Comparison of ENCODE assay signal across 23 cellular contexts in genomic region chr14:83483063-83483462, GRCh38.
DNase-seq lines count a peak whose midpoint lies in the region; ATAC-seq and TF ChIP-seq lines count a peak whose summit lies in the region.
"Had no signal": no experiment of that assay in that cellular context is flagged by ENCODE, and none has a peak within 500 bp of the region (broad histone marks: within the 10 kb centered on the region; RNA-seq: fewer than 3 reads in every experiment).

No MANE protein-coding gene starts in this region.

- 9% methylated on average over 1 of the region's 1 CpG for WGBS in smooth muscle cell (ENCODE audit: low lambda C conversion rate)
- 24 to 41% (median 37%) methylated on average over 1 of the region's 1 CpG for WGBS in psoas muscle, 3 donors

- intact Hi-C loops in psoas muscle (cut with DNase I) = no loop called here

- H3K4me3 ChIP-seq in smooth muscle cell (no peak overlapping the region), psoas muscle (no peak overlapping the region)
- H3K4me3 ChIP-seq: esophagus muscularis mucosa, heart right ventricle, left ventricle myocardium inferior, prostate gland, skin epidermis had no signal

- no peak for TF ChIP-seq CTCF in smooth muscle cell (IDR thresholded peaks at IDR 0.05; ENCODE audit: borderline replicate concordance, insufficient read depth, poor library complexity, severe bottlenecking)
- no peak for TF ChIP-seq CTCF in psoas muscle (IDR thresholded peaks at IDR 0.05)

- no peaks in the 10 kb centered on the region for H4K20me1 ChIP-seq in smooth muscle cell (ENCODE audit: low read depth)

- ATAC-seq in psoas muscle = no peak
- ATAC-seq: activated naive CD8-positive, alpha-beta T cell treated with anti-CD3 and anti-CD28 coated beads, Interleukin-2, amount 50 U/mL, for 24 hours; heart right ventricle; HepG2 had no signal

- H3K4me1 ChIP-seq in smooth muscle cell (ENCODE audit: low read depth) (peaks cover 6% of the 10 kb centered on the region), psoas muscle (no peaks in the 10 kb centered on the region)
- H3K4me1 ChIP-seq: esophagus muscularis mucosa, heart right ventricle, left ventricle myocardium inferior, prostate gland had no signal

- H3K27me3 ChIP-seq in smooth muscle cell (ENCODE audit: low read depth) (no peaks in the 10 kb centered on the region), psoas muscle (ENCODE audit: insufficient read depth in 3 of 3, low read length in 2 of 3) (no peaks in the 10 kb centered on the region)
- H3K27me3 ChIP-seq: esophagus muscularis mucosa, heart right ventricle had no signal

- peak; percentile 38 for DNase-seq in HS-5 (ENCODE audit: low read depth)
- DNase-seq in amniotic stem cell (lab: John Stamatoyannopoulos, UW) = peak; percentile 42
- peak; percentile 31 for DNase-seq in fibroblast of peridontal ligament (ENCODE audit: extremely low read depth)
- no peak for DNase-seq in smooth muscle cell (lab: John Stamatoyannopoulos, UW; ENCODE audit: unreplicated experiment)
- DNase-seq in SIG-M5 (lab: John Stamatoyannopoulos, UW) = no peak
- no peak for DNase-seq in dermis blood vessel endothelial cell
- DNase-seq in activated naive CD4-positive, alpha-beta T cell (lab: John Stamatoyannopoulos, UW) = no peak
- DNase-seq in psoas muscle = no peak
- DNase-seq: activated CD4-positive, alpha-beta T cell treated with anti-CD3 and anti-CD28 coated beads, Interleukin-2, amount 10 ng/mL, durations not matched to agents 7 days and 5 days; activated naive CD8-positive, alpha-beta T cell treated with anti-CD3 and anti-CD28 coated beads, Interleukin-2, amount 50 U/mL, for 24 hours; CD8-positive, alpha-beta memory T cell; effector CD4-positive, alpha-beta T cell; H9; heart right ventricle; left ventricle myocardium inferior; NCI-H1417; NCI-H524; RPMI8226; stimulated activated CD4-positive, alpha-beta T cell treated with anti-CD3 and anti-CD28 coated beads, Interleukin-4, amount 100 ng/mL, for 24 hours had no signal

- H3K4me2 ChIP-seq in smooth muscle cell = peak overlapping the region; percentile 7

- no peaks in the 10 kb centered on the region for H3K9me3 ChIP-seq in smooth muscle cell (replicated peaks; ENCODE audit: low read depth)
- H3K9me3 ChIP-seq in psoas muscle = no peaks in the 10 kb centered on the region
- H3K9me3 ChIP-seq: esophagus muscularis mucosa, heart right ventricle, left ventricle myocardium inferior, prostate gland had no signal

- H3K36me3 ChIP-seq in smooth muscle cell (ENCODE audit: low read depth) (no peaks in the 10 kb centered on the region), psoas muscle (ENCODE audit: insufficient read depth in 1 of 2, low read depth in 1 of 2) (no peaks in the 10 kb centered on the region)
- H3K36me3 ChIP-seq: esophagus muscularis mucosa, heart right ventricle, left ventricle myocardium inferior, prostate gland had no signal

- H3K9ac ChIP-seq in smooth muscle cell (ENCODE audit: low read depth) = no peak overlapping the region

- H3F3A ChIP-seq in smooth muscle cell (ENCODE audit: low read depth) = no peaks in the 10 kb centered on the region

- H3K79me2 ChIP-seq in smooth muscle cell (ENCODE audit: low read depth) = no peaks in the 10 kb centered on the region

- H2AFZ ChIP-seq in smooth muscle cell (ENCODE audit: low read depth) = no peak overlapping the region

- H3K27ac ChIP-seq in smooth muscle cell (ENCODE audit: low read depth) (no peak overlapping the region), psoas muscle (no peak overlapping the region)
- H3K27ac ChIP-seq: esophagus muscularis mucosa, heart right ventricle, left ventricle myocardium inferior, prostate gland, skin epidermis had no signal

Comparison
In these comparisons a context has a peak if more than half of its experiments do, and no peak if none do; other contexts are left out.
1. DNase-seq: peak in HS-5 (single experiment), amniotic stem cell (single experiment) and fibroblast of peridontal ligament (single experiment); none in smooth muscle cell (single experiment), SIG-M5 (single experiment), dermis blood vessel endothelial cell (single experiment), activated naive CD4-positive, alpha-beta T cell (0 of 4) and psoas muscle (0 of 2).